Comparison of ENCODE assay signal across 2 cellular contexts in genomic region chr7:9919-10318, GRCh38.
A peak's percentile ranks its signal among the peaks of the same experiment; 100 is the strongest.
TF ChIP-seq lines count a peak whose summit lies in the region.

No MANE protein-coding gene starts in this region.

TF ChIP-seq in SK-N-SH, 30 proteins besides CTCF, POLR2A, EP300 and RAD21:
- 0 out of 2 replicates have a peak, but pooled peaks have one; percentile 17 for TF ChIP-seq ZBTB33 (IDR thresholded peaks at IDR 0.05; ENCODE audit: borderline replicate concordance, low read depth)

TF ChIP-seq in H1, 55 proteins besides CTCF, POLR2A, EP300 and RAD21:
- TF ChIP-seq CEBPB (IDR thresholded peaks at IDR 0.05; ENCODE audit: low read depth, low read length): 0 out of 2 replicates have a peak, but pooled peaks have one; percentile 16
